Comparison of ENCODE assay signal across 3 cellular contexts in genomic region chr20:61857414-61857775, GRCh38.
"Had no signal": no experiment of that assay in that cellular context is flagged by ENCODE, and none has a peak within 500 bp of the region (broad histone marks: within the 10 kb centered on the region; RNA-seq: fewer than 3 reads in every experiment).

No MANE protein-coding gene starts in this region.

- DNase-seq: GDM1, GF-D8 had no signal

- H3K4me3 ChIP-seq: GM12878 had no signal

- ATAC-seq: GM12878 had no signal
